14 cellular contexts compared by ENCODE assay signal in genomic region chr1:201478666-201479065, GRCh38. TPM values are rescaled to one million over a fixed set of nuclear protein-coding genes. Genes with fewer than 3 reads are reported as not detected.
"Had no signal": no experiment of that assay in that cellular context is flagged by ENCODE, and none has a peak within 500 bp of the region (broad histone marks: within the 10 kb centered on the region; RNA-seq: fewer than 3 reads in every experiment).

No MANE protein-coding gene starts in this region.

RNA-seq across cellular contexts. Expression of gene TNNI1, which starts 57.1 kb away (rescaled TPM):
- total RNA-seq: activated B cell treated with CpG ODN at 0.5 μM for 24 hours; activated CD4-positive, alpha-beta memory T cell treated with anti-CD3 and anti-CD28 coated beads for 36 hours; activated CD4-positive, alpha-beta T cell treated with anti-CD3 and anti-CD28 coated beads, Interleukin-2, amount 10 ng/mL, durations not matched to agents 24 days and 14 days; activated CD8-positive, alpha-beta memory T cell treated with anti-CD3 and anti-CD28 coated beads for 36 hours; activated CD8-positive, alpha-beta T cell treated with anti-CD3 and anti-CD28 coated beads for 36 hours; activated naive CD4-positive, alpha-beta T cell treated with anti-CD3 and anti-CD28 coated beads for 36 hours; activated naive CD4-positive, alpha-beta T cell treated with anti-CD3 and anti-CD28 coated beads, Interleukin-2, amount 50 U/mL, for 72 hours; activated naive CD8-positive, alpha-beta T cell treated with anti-CD3 and anti-CD28 coated beads for 36 hours; activated T-cell treated with anti-CD3 and anti-CD28 coated beads, Interleukin-2, amount 50 U/mL, for 4 hours; activated T-cell treated with anti-CD3 and anti-CD28 coated beads, Interleukin-2, amount 50 U/mL, for 72 hours; activated T-helper 1 cell treated with anti-CD3 and anti-CD28 coated beads, Interleukin-12 subunit alpha, Interleukin-12 subunit beta, Interleukin-2, Interleukin-4 antibody, amounts not matched to agents 30 ng/mL and 10 ng/mL and 1 ng/mL, durations not matched to agents 14 hours and 24 hours and 36 hours; activated T-helper 17 cell treated with anti-CD3 and anti-CD28 coated beads, Interleukin-2, amount 50 U/mL, for 72 hours; aorta; body of pancreas had no signal
